In genomic region chr4:128134925-128135324, GRCh38 we compare ENCODE assay signal across 29 cellular contexts.
A peak's percentile ranks its signal among the peaks of the same experiment; 100 is the strongest.
DNase-seq lines count a peak whose midpoint lies in the region; ATAC-seq, FAIRE-seq and TF ChIP-seq lines count a peak whose summit lies in the region.
"Had no signal": no experiment of that assay in that cellular context is flagged by ENCODE, and none has a peak within 500 bp of the region (broad histone marks: within the 10 kb centered on the region; RNA-seq: fewer than 3 reads in every experiment).

No MANE protein-coding gene starts in this region.

- H3K27ac ChIP-seq in A549 = no peak overlapping the region
- no peak overlapping the region for H3K27ac ChIP-seq in HEK293 (ENCODE audit: extremely low read depth, low read depth, low read length)
- H3K27ac ChIP-seq: 22Rv1; BLaER1; BLaER1 treated with 17β-estradiol and CSF1 and Interleukin-3, amounts not matched to agents 10 nM and 100 nM; C4-2B had no signal

- TF ChIP-seq EP300 in A549 (IDR thresholded peaks at IDR 0.05) = no peak

- TF ChIP-seq RAD21 in A549 (conservative IDR thresholded peaks at IDR 0.05 in 1 of 2, IDR thresholded peaks at IDR 0.05 in 1 of 2) = no peak

- DNase-seq in A549 (ENCODE audit: low read depth in 1 of 2, low spot score in 1 of 2) (no peak), CD1c-positive myeloid dendritic cell (ENCODE audit: extremely low spot score) (no peak)
- DNase-seq: 8988T; ACHN; AML-193; BE2C; C1 segment of cervical spinal cord; Caco-2; Calu3; CD4-positive, alpha-beta memory T cell; CD4-positive, alpha-beta T cell; CD4-positive, CD25-positive, alpha-beta regulatory T cell; CD8-positive, alpha-beta memory T cell; CD8-positive, alpha-beta T cell; COR-L47; DMS 273 treated with DMSO at 0.1 percent for 48 hours; DMS153; DMS53; DMS79; DMS79 treated with DMSO at 0.1 percent for 48 hours; DND-41; EL had no signal

- TF ChIP-seq CTCF in A549 (IDR thresholded peaks at IDR 0.05) = no peak
- no peak for TF ChIP-seq CTCF in HEK293 (tag by site-specific recombination; IDR thresholded peaks at IDR 0.05)

- WGBS in A549 (ENCODE audit: missing lambda C conversion rate) = 96% methylated on average over 6 of the region's 6 CpGs

- H3K36me3 ChIP-seq in HEK293 (ENCODE audit: control insufficient read depth in 2 of 2, insufficient read depth in 1 of 2, low read length in 2 of 2) = peaks cover 0 to 3% of the 10 kb centered on the region in 2 experiments; a peak in 2 of 3 replicates
- H3K36me3 ChIP-seq: BE2C had no signal

- H3K9me3 ChIP-seq in A549 (no peaks in the 10 kb centered on the region), HEK293 (ENCODE audit: control insufficient read depth, insufficient read depth, low read depth, low read length) (no peaks in the 10 kb centered on the region)
- H3K9me3 ChIP-seq: BE2C, Caco-2 had no signal

- POLR2A ChIA-PET in A549 (lab: Yijun Ruan, JAX) = no interaction called here
- POLR2A ChIA-PET in HEK293 (lab: Yijun Ruan, JAX) = no interaction called here

- no peak for TF ChIP-seq POLR2A in A549 (IDR thresholded peaks at IDR 0.05; ENCODE audit: low read length)

- FAIRE-seq in A549 (lab: Jason Lieb, UNC) = no peak
- FAIRE-seq: D721Med had no signal

- ATAC-seq in A549 (no peak), HG03457 (IDR thresholded peaks at IDR 0.05; ENCODE audit: unreplicated experiment) (no peak)
- ATAC-seq: CD8-positive, alpha-beta T cell had no signal

- H3K4me1 ChIP-seq in A549 = no peaks in the 10 kb centered on the region
- no peaks in the 10 kb centered on the region for H3K4me1 ChIP-seq in HEK293 (ENCODE audit: control insufficient read depth, insufficient read depth, low read length)
- H3K4me1 ChIP-seq: BE2C; BLaER1; BLaER1 treated with 17β-estradiol and CSF1 and Interleukin-3, amounts not matched to agents 10 nM and 100 nM; Caco-2 had no signal

- CTCF ChIA-PET in A549 (lab: Yijun Ruan, JAX) = no interaction called here
- CTCF ChIA-PET in HEK293 (lab: Yijun Ruan, JAX) = no interaction called here

- H3K4me3 ChIP-seq in A549 (no peak overlapping the region), HEK293 (ENCODE audit: low read depth, low read length) (no peak overlapping the region)
- H3K4me3 ChIP-seq: BLaER1; BLaER1 treated with 17β-estradiol and CSF1 and Interleukin-3, amounts not matched to agents 10 nM and 100 nM had no signal

- H3K4me2 ChIP-seq in A549 = no peak overlapping the region
- H3K4me2 ChIP-seq: BLaER1; BLaER1 treated with 17β-estradiol and CSF1 and Interleukin-3, amounts not matched to agents 10 nM and 100 nM had no signal

TF ChIP-seq in A549, 52 proteins besides CTCF, POLR2A, EP300 and RAD21:
- TF ChIP-seq TFCP2L1 (CRISPR knock-in tag; IDR thresholded peaks at IDR 0.05) (no peak), PHF8 (IDR thresholded peaks at IDR 0.05; ENCODE audit: borderline replicate concordance, low read depth) (no peak), ZC3H11A (IDR thresholded peaks at IDR 0.05) (peak; percentile 82)
TF ChIP-seq in A549: peak in this region for 1.

TF ChIP-seq in HEK293, 187 proteins besides CTCF, POLR2A, EP300 and RAD21 (continues in another document):
- TF ChIP-seq ZBTB20 (tag by site-specific recombination; IDR thresholded peaks at IDR 0.05) (no peak), ZNF704 (tag by site-specific recombination; IDR thresholded peaks at IDR 0.05) (no peak), ZNF391 (tag by site-specific recombination; IDR thresholded peaks at IDR 0.05; ENCODE audit: borderline replicate concordance, low read depth) (no peak), ZNF274 (IDR thresholded peaks at IDR 0.05; ENCODE audit: low read length) (no peak), ZNF274 (tag by site-specific recombination; IDR thresholded peaks at IDR 0.05; ENCODE audit: borderline replicate concordance) (no peak), REPIN1 (tag by site-specific recombination; IDR thresholded peaks at IDR 0.05; ENCODE audit: low read depth) (no peak), ZBTB11 (tag by site-specific recombination; conservative IDR thresholded peaks at IDR 0.05; ENCODE audit: low read depth) (peak; percentile 68), SP2 (tag by site-specific recombination; IDR thresholded peaks at IDR 0.05) (no peak), ZNF561 (tag by site-specific recombination; IDR thresholded peaks at IDR 0.05; ENCODE audit: borderline replicate concordance) (no peak), ZNF792 (tag by site-specific recombination; IDR thresholded peaks at IDR 0.05) (no peak), ZFP69B (tag by site-specific recombination; IDR thresholded peaks at IDR 0.05) (no peak), ZBTB7A (tag by site-specific recombination; IDR thresholded peaks at IDR 0.05; ENCODE audit: low read depth) (no peak), ZBTB1 (tag by site-specific recombination; IDR thresholded peaks at IDR 0.05) (no peak), HOXD13 (CRISPR knock-in tag; IDR thresholded peaks at IDR 0.05; ENCODE audit: borderline replicate concordance) (no peak), ZNF114 (tag by site-specific recombination; IDR thresholded peaks at IDR 0.05) (no peak), ZNF302 (tag by site-specific recombination; IDR thresholded peaks at IDR 0.05; ENCODE audit: low read depth) (no peak), ZNF555 (tag by site-specific recombination; conservative IDR thresholded peaks at IDR 0.05) (peak; percentile 58), ZNF639 (tag by site-specific recombination; IDR thresholded peaks at IDR 0.05) (no peak), ZNF140 (tag by site-specific recombination; IDR thresholded peaks at IDR 0.05) (peak; percentile 83), ZNF560 (tag by site-specific recombination; IDR thresholded peaks at IDR 0.05; ENCODE audit: borderline replicate concordance) (no peak), RBAK (tag by site-specific recombination; IDR thresholded peaks at IDR 0.05) (no peak), ZNF701 (tag by site-specific recombination; IDR thresholded peaks at IDR 0.05) (no peak), ZBTB17 (tag by site-specific recombination; IDR thresholded peaks at IDR 0.05) (no peak), GLI4 (tag by site-specific recombination; IDR thresholded peaks at IDR 0.05) (no peak), ZNF624 (tag by site-specific recombination; IDR thresholded peaks at IDR 0.05) (no peak), WT1 (tag by site-specific recombination; IDR thresholded peaks at IDR 0.05) (no peak), ZNF146 (tag by site-specific recombination; IDR thresholded peaks at IDR 0.05) (no peak), ZNF571 (tag by site-specific recombination; IDR thresholded peaks at IDR 0.05) (no peak), ZNF266 (tag by site-specific recombination; IDR thresholded peaks at IDR 0.05; ENCODE audit: low read depth) (0 out of 2 replicates have a peak, but pooled peaks have one; percentile 29), ZEB2 (tag by site-specific recombination; IDR thresholded peaks at IDR 0.05) (no peak), ZNF335 (tag by site-specific recombination; conservative IDR thresholded peaks at IDR 0.05) (no peak)

Comparison
In these comparisons a context has a peak if more than half of its experiments do, and no peak if none do; other contexts are left out.
1. Of the 5 proteins assayed by ChIP-seq in both HEK293 and A549: peak only in HEK293: REST; only in A549: none; in both: none; in neither: 4.